Comparison of ENCODE assay signal across 8 cellular contexts in the genomic region with DNA sequence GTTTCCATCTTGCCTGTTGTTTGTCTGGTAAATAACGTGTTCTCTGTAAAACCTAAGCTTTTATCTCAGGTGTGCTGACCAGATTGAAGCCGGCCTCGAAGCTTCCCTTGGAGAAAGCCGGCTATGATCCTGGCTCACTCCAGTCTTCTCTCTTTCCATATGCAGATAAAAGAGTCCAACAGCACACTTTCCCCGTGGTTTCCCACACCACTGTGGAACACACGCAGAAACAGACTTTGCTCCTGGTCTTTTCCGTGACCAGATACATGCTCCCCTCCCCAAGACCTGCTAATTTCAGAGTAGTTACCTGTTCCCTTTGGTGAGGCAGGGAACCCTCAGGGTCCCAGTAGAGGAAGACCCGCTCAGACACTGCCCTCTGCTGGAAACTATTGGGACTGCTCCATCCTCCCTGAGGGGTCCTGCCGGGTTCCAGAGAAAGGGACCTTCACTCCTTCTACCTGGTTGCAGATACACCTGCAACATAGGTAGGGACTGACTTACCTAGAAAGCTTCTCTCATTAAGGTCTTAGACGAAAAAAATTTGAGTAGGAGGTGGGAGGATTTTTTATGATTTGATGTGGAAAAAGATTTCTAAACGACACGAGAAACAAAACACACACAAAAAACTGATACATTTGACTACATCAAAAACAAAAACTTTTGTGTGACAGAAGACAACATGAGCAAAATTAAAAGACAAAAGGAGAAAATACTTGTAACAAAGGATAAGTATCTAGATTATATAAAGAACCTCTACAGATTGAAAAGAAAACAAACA.
DNase-seq lines count a peak whose midpoint lies in the region; ATAC-seq and TF ChIP-seq lines count a peak whose summit lies in the region.

No MANE protein-coding gene starts in this region.

- H3K36me3 Mint-ChIP-seq in activated naive CD8-positive, alpha-beta T cell treated with anti-CD3 and anti-CD28 coated beads, Interleukin-2, amount 10 ng/mL, durations not matched to agents 7 days and 5 days = no peaks in the 10 kb centered on the region

- no peaks in the 10 kb centered on the region for H3K9me2 ChIP-seq in hepatocyte (replicated peaks; ENCODE audit: insufficient read depth)

- H3K4me3 ChIP-seq in hepatocyte = no peak overlapping the region

- no peaks in the 10 kb centered on the region for H3K9me3 ChIP-seq in hepatocyte (ENCODE audit: low read depth)

- POLR2A ChIA-PET in activated naive CD8-positive, alpha-beta T cell treated with anti-CD3 and anti-CD28 coated beads, Interleukin-2, amount 10 ng/mL, durations not matched to agents 7 days and 5 days (lab: Charles Lee) = no interaction called here

- WGBS in hepatocyte (ENCODE audit: low lambda C conversion rate, missing lambda C conversion rate) = 53% methylated on average over 12 of the region's 12 CpGs

- no peaks in the 10 kb centered on the region for H4K20me1 ChIP-seq in hepatocyte (ENCODE audit: insufficient read depth, poor library complexity, severe bottlenecking)

- H3K4me1 ChIP-seq in hepatocyte (ENCODE audit: insufficient read depth) = no peaks in the 10 kb centered on the region

- no peaks in the 10 kb centered on the region for H3K36me3 ChIP-seq in hepatocyte (replicated peaks; ENCODE audit: insufficient read depth, low read depth)

- peak overlapping the region; percentile 36 for H3K27ac Mint-ChIP-seq in activated naive CD8-positive, alpha-beta T cell treated with anti-CD3 and anti-CD28 coated beads, Interleukin-2, amount 10 ng/mL, durations not matched to agents 7 days and 5 days

- no peak overlapping the region for H2AFZ ChIP-seq in hepatocyte

- H3K27me3 ChIP-seq in hepatocyte = no peaks in the 10 kb centered on the region

- peaks cover 12% of the 10 kb centered on the region for H3K4me1 Mint-ChIP-seq in activated naive CD8-positive, alpha-beta T cell treated with anti-CD3 and anti-CD28 coated beads, Interleukin-2, amount 10 ng/mL, durations not matched to agents 7 days and 5 days

- DNase-seq in ELF-1 (ENCODE audit: low read depth, low spot score) (peak; percentile 89), SK-N-DZ (ENCODE audit: low spot score) (peak; percentile 29), hepatocyte (ENCODE audit: low spot score) (peak; percentile 58)
- DNase-seq in activated naive CD8-positive, alpha-beta T cell treated with anti-CD3 and anti-CD28 coated beads, Interleukin-2, amount 10 ng/mL, durations not matched to agents 7 days and 5 days = peak; percentile 76
- DNase-seq in stimulated activated CD4-positive, alpha-beta T cell treated with anti-CD3 and anti-CD28 coated beads, Interleukin-1b, Interleukin-23, amount 100 ng/mL, for 48 hours = peak; percentile 52

- no peak overlapping the region for H3K4me3 Mint-ChIP-seq in activated naive CD8-positive, alpha-beta T cell treated with anti-CD3 and anti-CD28 coated beads, Interleukin-2, amount 10 ng/mL, durations not matched to agents 7 days and 5 days

- peaks cover 5% of the 10 kb centered on the region for H3K27me3 Mint-ChIP-seq in activated naive CD8-positive, alpha-beta T cell treated with anti-CD3 and anti-CD28 coated beads, Interleukin-2, amount 10 ng/mL, durations not matched to agents 7 days and 5 days

- H3K9me3 Mint-ChIP-seq in activated naive CD8-positive, alpha-beta T cell treated with anti-CD3 and anti-CD28 coated beads, Interleukin-2, amount 10 ng/mL, durations not matched to agents 7 days and 5 days = no peaks in the 10 kb centered on the region

- H3K4me2 ChIP-seq in hepatocyte = no peak overlapping the region

- no peaks in the 10 kb centered on the region for H3K79me2 ChIP-seq in hepatocyte

- ATAC-seq in HG03159 (IDR thresholded peaks at IDR 0.05; ENCODE audit: unreplicated experiment) (peak; percentile 64), HG02610 (IDR thresholded peaks at IDR 0.05; ENCODE audit: unreplicated experiment) (no peak), GM18873 (IDR thresholded peaks at IDR 0.05; ENCODE audit: low FRiP score, unreplicated experiment) (no peak)
- ATAC-seq in activated naive CD8-positive, alpha-beta T cell treated with anti-CD3 and anti-CD28 coated beads, Interleukin-2, amount 10 ng/mL, durations not matched to agents 7 days and 5 days (ENCODE audit: low read depth) = peak; percentile 83

- H3K27ac ChIP-seq in hepatocyte = no peak overlapping the region

- peak; percentile 74 for TF ChIP-seq CTCF in hepatocyte (IDR thresholded peaks at IDR 0.05; ENCODE audit: poor library complexity)

Comparison
In these comparisons a context has a peak if more than half of its experiments do, and no peak if none do; other contexts are left out.
1. DNase-seq: peak in every context shown above with its lines; median percentile 89 in ELF-1; 76 in activated naive CD8-positive, alpha-beta T cell treated with anti-CD3 and anti-CD28 coated beads, Interleukin-2, amount 10 ng/mL, durations not matched to agents 7 days and 5 days; 58 in hepatocyte; 52 in stimulated activated CD4-positive, alpha-beta T cell treated with anti-CD3 and anti-CD28 coated beads, Interleukin-1b, Interleukin-23, amount 100 ng/mL, for 48 hours; 29 in SK-N-DZ.
2. ATAC-seq: peak in HG03159 (single experiment) and activated naive CD8-positive, alpha-beta T cell treated with anti-CD3 and anti-CD28 coated beads, Interleukin-2, amount 10 ng/mL, durations not matched to agents 7 days and 5 days (single experiment); none in HG02610 (single experiment) and GM18873 (single experiment).